ENCODE assay signal across 2 cellular contexts in genomic region chr3:100324044-100324443, GRCh38.
A peak's percentile ranks its signal among the peaks of the same experiment; 100 is the strongest.
TF ChIP-seq lines count a peak whose summit lies in the region.

No MANE protein-coding gene starts in this region.

TF ChIP-seq in liver, 16 proteins besides CTCF, POLR2A, EP300 and RAD21 (continued from another document):
- no peak for TF ChIP-seq MAX (IDR thresholded peaks at IDR 0.05)
- TF ChIP-seq RXRA (IDR thresholded peaks at IDR 0.05), result peak in 1 of 2 donors; percentile 39
- TF ChIP-seq JUND (IDR thresholded peaks at IDR 0.05), result peak in 1 of 2 donors; percentile 7

TF ChIP-seq in HepG2, 621 proteins besides CTCF, POLR2A, EP300 and RAD21:
- TF ChIP-seq PLSCR1 (CRISPR knock-in tag; IDR thresholded peaks at IDR 0.05; ENCODE audit: borderline replicate concordance), result no peak
- no peak for TF ChIP-seq ZNF772 (CRISPR knock-in tag; IDR thresholded peaks at IDR 0.05)
- no peak for TF ChIP-seq FUBP1 (CRISPR knock-in tag; IDR thresholded peaks at IDR 0.05; ENCODE audit: borderline replicate concordance)
- no peak for TF ChIP-seq NR0B2 (CRISPR knock-in tag; IDR thresholded peaks at IDR 0.05)
- TF ChIP-seq ZNF792 (CRISPR knock-in tag; IDR thresholded peaks at IDR 0.05), result no peak
- no peak for TF ChIP-seq ZNF773 (CRISPR knock-in tag; IDR thresholded peaks at IDR 0.05; ENCODE audit: borderline replicate concordance)
- no peak for TF ChIP-seq NR3C1 (CRISPR knock-in tag; IDR thresholded peaks at IDR 0.05)
- TF ChIP-seq ELF4 (CRISPR knock-in tag; IDR thresholded peaks at IDR 0.05; ENCODE audit: borderline replicate concordance), result no peak
- no peak for TF ChIP-seq THAP7 (CRISPR knock-in tag; IDR thresholded peaks at IDR 0.05)
TF ChIP-seq in HepG2: peak in this region for 0.
